In genomic region chr19:45038931-45039893, GRCh38 we compare ENCODE assay signal across 1 cellular context.
A peak's percentile ranks its signal among the peaks of the same experiment; 100 is the strongest.
TF ChIP-seq lines count a peak whose summit lies in the region.

CLASRP (plus strand) TSS chr19:45039045; CDS start chr19:45040213, 1,168 bp downstream.

TF ChIP-seq in HCT116, 20 proteins besides CTCF, POLR2A, EP300 and RAD21 (continued from another document):
- peak; percentile 85 for TF ChIP-seq POLR2AphosphoS5 (IDR thresholded peaks at IDR 0.05; ENCODE audit: low read depth, low read length)
- TF ChIP-seq EGR1 (IDR thresholded peaks at IDR 0.05; ENCODE audit: low read depth), result peak; percentile 65
- TF ChIP-seq SRF (IDR thresholded peaks at IDR 0.05; ENCODE audit: low read depth), result no peak
- no peak for TF ChIP-seq TCF7L2 (IDR thresholded peaks at IDR 0.05; ENCODE audit: borderline replicate concordance, extremely low read depth, insufficient read depth, insufficient read length)
- no peak for TF ChIP-seq EZH2phosphoT487 (IDR thresholded peaks at IDR 0.05; ENCODE audit: borderline replicate concordance)
- TF ChIP-seq SP1 (IDR thresholded peaks at IDR 0.05; ENCODE audit: low read depth), result peak; percentile 53
- TF ChIP-seq ZNF274 (IDR thresholded peaks at IDR 0.05; ENCODE audit: low read depth, low read length), result no peak
- peak; percentile 94 for TF ChIP-seq ZFX (IDR thresholded peaks at IDR 0.05)
- peak; percentile 47 for TF ChIP-seq YY1 (IDR thresholded peaks at IDR 0.05; ENCODE audit: extremely low read depth, insufficient replicate concordance, low read depth, low read length)
